8 cellular contexts compared by ENCODE assay signal in genomic region chr3:72445827-72446405, GRCh38. TPM values are rescaled to one million over a fixed set of nuclear protein-coding genes. Genes with fewer than 3 reads are reported as not detected.
A peak's percentile ranks its signal among the peaks of the same experiment; 100 is the strongest.
DNase-seq lines count a peak whose midpoint lies in the region; ATAC-seq and TF ChIP-seq lines count a peak whose summit lies in the region.

No MANE protein-coding gene starts in this region.

- H3K9me3 ChIP-seq in HAP-1 (0 out of 2 replicates have a peak, but pooled peaks cover 3% of the 10 kb centered on the region), T-helper 17 cell (ENCODE audit: control insufficient read depth, low read length, poor library complexity, severe bottlenecking) (no peaks in the 10 kb centered on the region)

- peaks cover 4% of the 10 kb centered on the region for H3K36me3 Mint-ChIP-seq in T-helper 17 cell (ENCODE audit: low read depth)

- no peak for DNase-seq in HAP-1 (ENCODE audit: low spot score in 2 of 2)
- DNase-seq in T-helper 17 cell, result no peak
- DNase-seq in foreskin keratinocyte, result peak; percentile 2 to 21
- no peak for DNase-seq in cerebellum (ENCODE audit: low spot score)

- H3K27ac ChIP-seq in foreskin keratinocyte (peak overlapping the region; percentile 81), skin epidermis (peak overlapping the region in 19 of 21 experiments; percentile 80 to 96 (median 92))

- in situ Hi-C loops in HAP-1 (cut with MboI; ENCODE audit: low sequenced_read_pairs), result no loop called here

- peak overlapping the region; percentile 95 for H3K27ac Mint-ChIP-seq in T-helper 17 cell

- peak overlapping the region; percentile 99 for H3K4me3 Mint-ChIP-seq in T-helper 17 cell

- peaks cover 14% of the 10 kb centered on the region for H3K27me3 Mint-ChIP-seq in T-helper 17 cell

- no peak for TF ChIP-seq CTCF in foreskin keratinocyte (conservative IDR thresholded peaks at IDR 0.05)

- H3K36me3 ChIP-seq in HAP-1 (replicated peaks), result no peaks in the 10 kb centered on the region

- peaks cover 5% of the 10 kb centered on the region; the same call in 1 of the 2 replicates for H3K4me1 ChIP-seq in HAP-1
- H3K4me1 ChIP-seq in foreskin keratinocyte, result peaks cover 11% of the 10 kb centered on the region

- H3K4me1 Mint-ChIP-seq in T-helper 17 cell, result peaks cover 46% of the 10 kb centered on the region

- H3K27me3 ChIP-seq in HAP-1 (ENCODE audit: low read depth) (no peaks in the 10 kb centered on the region; the same call in 1 of the 2 replicates), foreskin keratinocyte (peaks cover 5% of the 10 kb centered on the region)

- H3K4me3 ChIP-seq in HAP-1 (peak overlapping the region; percentile 67), skin epidermis (peak overlapping the region; percentile 59 to 93 (median 85))

- ATAC-seq in T-helper 17 cell (no peak), foreskin keratinocyte (no peak), HG03196 (IDR thresholded peaks at IDR 0.05; ENCODE audit: unreplicated experiment) (no peak), HG03159 (IDR thresholded peaks at IDR 0.05; ENCODE audit: unreplicated experiment) (no peak), GM18870 (IDR thresholded peaks at IDR 0.05; ENCODE audit: unreplicated experiment) (no peak)

RNA-seq across cellular contexts. Expression of gene RYBP, which starts 0.5 kb away (rescaled TPM):
- total RNA-seq in T-helper 17 cell, result 10 to 100 TPM in 1 of 2 donors, 1 to 10 TPM in 1; 8.9 to 14.5 TPM
- total RNA-seq in foreskin keratinocyte, result 7.6 and 8.6 TPM in 2 replicates
- 2.8 and 3.7 TPM in 2 replicates for polyA plus RNA-seq in foreskin keratinocyte
- 22.2 TPM for total RNA-seq in cerebellum

Comparison
In these comparisons a context has a peak if more than half of its experiments do, and no peak if none do; other contexts are left out.
1. DNase-seq: peak in foreskin keratinocyte (2 of 2); none in HAP-1 (0 of 2), T-helper 17 cell (0 of 3) and cerebellum (single experiment).